In genomic region chr1:25543425-25544242, GRCh38 we compare ENCODE assay signal across 8 cellular contexts. TPM values are rescaled to one million over a fixed set of nuclear protein-coding genes. Genes with fewer than 3 reads are reported as not detected.
A peak's percentile ranks its signal among the peaks of the same experiment; 100 is the strongest.
DNase-seq lines count a peak whose midpoint lies in the region; ATAC-seq, FAIRE-seq and TF ChIP-seq lines count a peak whose summit lies in the region.

Gene LDLRAP1, plus strand, starts transcription at chr1:25543606. Its CDS starts 93 bp downstream, at chr1:25543699.

- TF ChIP-seq RAD21 in K562 (CRISPR knock-in tag; conservative IDR thresholded peaks at IDR 0.05 in 1 of 2, IDR thresholded peaks at IDR 0.05 in 1 of 2), result no peak

- H3K27ac ChIP-seq in K562 (ENCODE audit: extremely low read depth, low read depth, low read length), result peak within 1 kb of the TSS; percentile 78
- H3K27ac ChIP-seq in rectal smooth muscle tissue (ENCODE audit: low read depth, low read length), result peak within 1 kb of the TSS; percentile 79

- no TSS peak for BruUV-seq in K562 (replicated peaks; lab: Mats Ljungman, UMichigan)

- intact Hi-C loops in K562 (cut with micrococcal nuclease), result loop anchor here (5.0 to 10.0 kb wide), 2 partner anchors 151 to 254 kb away; no protein-coding TSS in a partner anchor

- in situ Hi-C loops in Caki2 (cut with HindIII; ENCODE audit: low pct_unique_long_range_greater_than_20kb, low sequenced_read_pairs) (no loop called here), K562 (cut with MboI) (no loop called here)

- CTCF ChIA-PET in K562 (lab: Yijun Ruan, JAX; ENCODE audit: low intra/inter-chr PET ratio), result no interaction called here

- FAIRE-seq in K562 (lab: Jason Lieb, UNC), result peak; percentile 61

- H3K27me3 ChIP-seq in K562 (ENCODE audit: control insufficient read depth in 2 of 2, insufficient read depth in 2 of 2, low read length in 2 of 2) (no peaks in the 10 kb centered on the region), rectal smooth muscle tissue (ENCODE audit: control insufficient read depth, insufficient read depth, low read length) (no peaks in the 10 kb centered on the region)

- H3K4me3 ChIP-seq in K562 (peak within 1 kb of the TSS; percentile 82), rectal smooth muscle tissue (ENCODE audit: low read length) (peak within 1 kb of the TSS; percentile 78)

- H3K4me1 ChIP-seq in K562 (replicated peaks in 1 of 2; ENCODE audit: control insufficient read depth in 2 of 2, insufficient read depth in 2 of 2, low read length in 2 of 2) (peaks cover 34 to 36% of the 10 kb centered on the region in 2 experiments), rectal smooth muscle tissue (ENCODE audit: control insufficient read depth, insufficient read depth, low read length) (peaks cover 8% of the 10 kb centered on the region)

- H3K36me3 ChIP-seq in K562 (ENCODE audit: control insufficient read depth, insufficient read depth, low read length) (no peaks in the 10 kb centered on the region), rectal smooth muscle tissue (ENCODE audit: control insufficient read depth, insufficient read depth, low read length) (no peaks in the 10 kb centered on the region)

- H3K9me3 ChIP-seq in K562 (replicated peaks; ENCODE audit: control insufficient read depth, insufficient read depth, low read depth, low read length), result no peaks in the 10 kb centered on the region

- H3K9ac ChIP-seq in K562 (ENCODE audit: insufficient read depth in 1 of 2, low read depth in 2 of 2, low read length in 2 of 2) (peak within 1 kb of the TSS; percentile 67 to 90; a peak in 3 of 4 replicates), rectal smooth muscle tissue (ENCODE audit: low read length) (peak within 1 kb of the TSS; percentile 60)

- no peaks in the 10 kb centered on the region; the same call in 1 of the 2 replicates for H4K20me1 ChIP-seq in K562 (replicated peaks; ENCODE audit: control insufficient read depth, insufficient read depth, low read length)

- peaks cover 31% of the 10 kb centered on the region for H3K79me2 ChIP-seq in K562 (ENCODE audit: control insufficient read depth, insufficient read depth, low read length)

- peaks cover 6% of the 10 kb centered on the region for H3K9me1 ChIP-seq in K562 (ENCODE audit: control insufficient read depth, insufficient read depth, low read length)

- ATAC-seq in GM21381 (IDR thresholded peaks at IDR 0.05; ENCODE audit: unreplicated experiment) (peak; percentile 85), K562 (peak; percentile 97)

- peak; percentile 66 for DNase-seq in Caki2 (ENCODE audit: low read depth)
- peak; percentile 79 for DNase-seq in HuH-7 (ENCODE audit: low spot score)
- peak; percentile 37 for DNase-seq in T-helper 9 cell
- DNase-seq in K562 (ENCODE audit: extremely low read depth in 1 of 4, low spot score in 3 of 4), result peak; percentile 88 to 99 (median 98)
- peak in 44 of 51 donors; percentile 21 to 84 (median 54) for DNase-seq in hypothalamus (lab: John Stamatoyannopoulos, UW)
- no peak for DNase-seq in H4 (ENCODE audit: low spot score)

- peak in 2 of 3 experiments; percentile 14 to 21; a peak in 1 of 6 replicates for TF ChIP-seq CTCF in K562 (IDR thresholded peaks at IDR 0.05 in 2 of 3, conservative IDR thresholded peaks at IDR 0.05 in 1 of 3; ENCODE audit: insufficient read depth in 2 of 3, low read depth in 1 of 3, low read length in 3 of 3)

- POLR2A ChIA-PET in K562 (lab: Yijun Ruan, JAX), result interaction anchor here (0.6 to 1.2 kb wide), 5 partner anchors 10 to 87 kb away, joined by 3 to 5 read pairs (median 3); no protein-coding TSS in a partner anchor

- H2AFZ ChIP-seq in K562 (ENCODE audit: low read depth, low read length), result peak within 1 kb of the TSS; percentile 84

- no peak for TF ChIP-seq POLR2A in K562 (conservative IDR thresholded peaks at IDR 0.05)

- WGBS in K562 (ENCODE audit: insufficient coverage, low coverage, missing lambda C conversion rate), result under 1% methylated on average over 32 of the region's 99 CpGs

- TF ChIP-seq EP300 in K562 (IDR thresholded peaks at IDR 0.05; ENCODE audit: low read length), result no peak

- H3K4me2 ChIP-seq in K562 (ENCODE audit: insufficient read depth, low read length), result peak within 1 kb of the TSS; percentile 75

TF ChIP-seq in K562, 482 proteins besides CTCF, POLR2A, EP300 and RAD21 (continues in another document):
- TF ChIP-seq IRF1 (CRISPR knock-in tag; IDR thresholded peaks at IDR 0.05; ENCODE audit: borderline replicate concordance), result no peak
- peak; percentile 49 for TF ChIP-seq GABPA (tag; conservative IDR thresholded peaks at IDR 0.05; ENCODE audit: low read depth)
- TF ChIP-seq HCFC1 (IDR thresholded peaks at IDR 0.05; ENCODE audit: low read depth, low read length), result no peak
- TF ChIP-seq ERF (CRISPR knock-in tag; IDR thresholded peaks at IDR 0.05), result 0 out of 2 replicates have a peak, but pooled peaks have one; percentile 29
- TF ChIP-seq BCOR (IDR thresholded peaks at IDR 0.05), result no peak
- TF ChIP-seq SMC3 (conservative IDR thresholded peaks at IDR 0.05; ENCODE audit: insufficient read depth, low read depth, low read length), result no peak
- TF ChIP-seq ZFP91 (CRISPR knock-in tag; IDR thresholded peaks at IDR 0.05), result no peak
- TF ChIP-seq ZNF24 (IDR thresholded peaks at IDR 0.05), result peak; percentile 27; the same call in 1 of the 2 replicates
- TF ChIP-seq RBFOX2 (IDR thresholded peaks at IDR 0.05; ENCODE audit: low read depth, low read length), result peak; percentile 75
- TF ChIP-seq NFIC (IDR thresholded peaks at IDR 0.05), result no peak
- TF ChIP-seq ZSCAN29 (IDR thresholded peaks at IDR 0.05), result peak; percentile 53; the same call in 1 of the 2 replicates
- TF ChIP-seq ZNF184 (CRISPR knock-in tag; IDR thresholded peaks at IDR 0.05), result no peak
- TF ChIP-seq GATAD2B (IDR thresholded peaks at IDR 0.05; ENCODE audit: borderline replicate concordance), result peak; percentile 95
- 0 out of 2 replicates have a peak, but pooled peaks have one; percentile 0 for TF ChIP-seq ETV5 (CRISPR knock-in tag; IDR thresholded peaks at IDR 0.05; ENCODE audit: low read depth)

RNA-seq across cellular contexts. Expression of gene LDLRAP1, which starts in this region (rescaled TPM):
- total RNA-seq in Caki2 (2014; rRNA removed; shearing (Covaris generic); ENCODE audit: low replicate concordance), result 4.6 and 8.4 TPM in 2 replicates
- total RNA-seq in K562 (2011; cell fraction: chromatin; rRNA removed; ENCODE audit: low replicate concordance), result 30.0 and 73.0 TPM in 2 replicates
- 38.5 and 41.1 TPM in 2 replicates for total RNA-seq in K562 (2011; cell fraction: nucleolus; rRNA removed)
- total RNA-seq in K562 (2011; cell fraction: nucleoplasm; rRNA removed), result 33.9 and 37.2 TPM in 2 replicates
- total RNA-seq in K562 (2014; rRNA removed) (14.2 and 19.0 TPM in 2 replicates), K562 (2014; rRNA removed; fragmentation: Illumina TruSeq; extraction: Trizol) (10.9 and 13.0 TPM in 2 replicates), K562 (2015; rRNA removed; fragmentation: Illumina TruSeq; extraction: Trizol) (16.3 and 17.7 TPM in 2 replicates), K562 (2021) (28.8 and 29.2 TPM in 2 replicates)
- polyA plus RNA-seq in K562 (2011; rRNA removed) (16.2 and 25.0 TPM in 2 replicates), K562 (2014; fragmentation: Illumina TruSeq; extraction: Trizol) (26.8 and 29.6 TPM in 2 replicates), K562 (2014; fragmentation: Nextera tagmentation; extraction: Ambion mirVana) (1 to 10 TPM in 1 of 2 experiments, under 1 TPM in 1; 0.56 to 1.4 TPM), K562 (2014; rRNA removed) (22.2 and 25.7 TPM in 2 replicates)
- polyA plus RNA-seq in K562 (2011; cell fraction: cytosol; rRNA removed), result 22.4 and 23.7 TPM in 2 replicates
- polyA plus RNA-seq in K562 (2011; cell fraction: nucleus; rRNA removed), result 69.9 and 75.9 TPM in 2 replicates
- polyA plus RNA-seq in K562 (2012), result 24.3 and 30.1 TPM in 2 replicates
- 11.8 and 12.8 TPM in 2 replicates for polyA minus RNA-seq in K562 (2011; rRNA and poly(A)+ RNA removed)
- polyA minus RNA-seq in K562 (2011; cell fraction: cytosol; rRNA and poly(A)+ RNA removed), result 11.8 and 16.7 TPM in 2 replicates
- polyA minus RNA-seq in K562 (2011; cell fraction: nucleus; rRNA and poly(A)+ RNA removed), result 6.9 and 14.2 TPM in 2 replicates
- 9.5 and 12.5 TPM in 2 replicates for total RNA-seq in H4 (2014; rRNA removed; shearing (Covaris generic))
